24 cellular contexts compared by ENCODE assay signal in the genomic region with DNA sequence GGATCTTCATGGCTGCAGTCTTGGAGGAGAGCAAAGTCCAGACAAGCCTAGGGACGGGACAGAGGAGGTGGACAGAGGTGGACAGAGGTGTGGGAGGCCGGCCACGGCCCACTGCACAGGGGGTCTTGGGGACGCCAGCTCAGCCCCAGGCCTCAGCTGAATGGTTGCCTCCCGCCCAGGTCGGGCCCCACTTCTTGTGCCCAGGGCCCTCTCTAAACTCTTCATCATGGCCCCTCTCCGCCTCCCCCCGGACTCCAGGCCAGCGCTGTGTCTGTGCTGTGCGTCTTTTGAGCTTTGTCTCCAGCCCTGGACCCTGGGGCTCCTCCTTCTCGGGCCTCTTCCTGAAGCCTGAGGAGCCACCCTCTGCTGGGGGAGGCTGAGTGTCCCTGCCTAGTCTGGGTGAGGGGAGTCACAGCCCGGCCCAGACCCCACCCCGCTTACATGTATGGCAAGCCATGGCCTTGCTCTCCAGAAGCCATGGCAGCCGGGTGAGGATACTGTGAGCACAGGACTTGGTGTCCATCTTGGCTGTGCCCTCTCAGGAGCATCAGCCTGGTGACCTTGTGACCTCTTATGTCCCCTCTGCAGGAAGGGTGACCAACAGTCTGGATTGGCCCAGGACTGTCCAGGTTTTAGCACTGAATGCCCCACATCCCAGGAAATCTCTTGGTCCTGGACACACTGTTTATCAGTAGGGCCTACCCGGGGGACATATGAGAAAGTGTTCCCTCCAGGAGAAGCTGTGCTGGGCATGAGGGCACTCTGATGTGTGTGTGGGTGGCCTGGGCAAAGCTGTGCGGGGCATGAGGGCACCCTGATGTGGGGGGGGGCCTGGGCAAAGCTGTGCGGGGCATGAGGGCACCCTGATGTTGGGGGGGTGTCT. TPM values are rescaled to one million over a fixed set of nuclear protein-coding genes. Genes with fewer than 3 reads are reported as not detected.
DNase-seq lines count a peak whose midpoint lies in the region; ATAC-seq and TF ChIP-seq lines count a peak whose summit lies in the region.
"Had no signal": no experiment of that assay in that cellular context is flagged by ENCODE, and none has a peak within 500 bp of the region (broad histone marks: within the 10 kb centered on the region; RNA-seq: fewer than 3 reads in every experiment).

No MANE protein-coding gene starts in this region.

- intact Hi-C loops in posterior vena cava (cut with DNase I): loop anchor here in 1 of 2 donors (10.0 kb wide), 1 partner anchor 82 kb away; the partner anchor contains the start of gene C20orf204

- TF ChIP-seq CTCF in HEK293 (tag by site-specific recombination; IDR thresholded peaks at IDR 0.05): no peak

- peaks cover 10% of the 10 kb centered on the region for H3K4me1 Mint-ChIP-seq in activated T-cell treated with anti-CD3 and anti-CD28 coated beads, Interleukin-2, amount 50 U/mL, for 4 hours (ENCODE audit: low read depth)

- no peaks in the 10 kb centered on the region for H3K36me3 ChIP-seq in HEK293 (ENCODE audit: control insufficient read depth in 2 of 2, insufficient read depth in 1 of 2, low read length in 2 of 2)
- H3K36me3 ChIP-seq: BLaER1, thoracic aorta had no signal

- H3K36me3 Mint-ChIP-seq in activated T-cell treated with anti-CD3 and anti-CD28 coated beads, Interleukin-2, amount 50 U/mL, for 4 hours (ENCODE audit: insufficient read depth): no peaks in the 10 kb centered on the region
- H3K36me3 Mint-ChIP-seq: activated naive CD8-positive, alpha-beta T cell; brain; IgD-negative memory B cell had no signal

- H3K9me3 ChIP-seq in HEK293 (ENCODE audit: control insufficient read depth, insufficient read depth, low read depth, low read length): no peaks in the 10 kb centered on the region
- H3K9me3 ChIP-seq: BLaER1, thoracic aorta had no signal

- POLR2A ChIA-PET in HEK293 (lab: Yijun Ruan, JAX): interaction anchor here (0.8 kb wide), 1 partner anchor 8 kb away, joined by 3 read pairs; no protein-coding TSS in a partner anchor

- CTCF ChIA-PET in HEK293 (lab: Yijun Ruan, JAX): interaction anchor here (0.6 kb wide), 1 partner anchor 184 kb away, joined by 4 read pairs; no protein-coding TSS in a partner anchor

- H3K4me1 ChIP-seq in HEK293 (ENCODE audit: control insufficient read depth, insufficient read depth, low read length): no peaks in the 10 kb centered on the region

- no peak overlapping the region for H3K4me3 Mint-ChIP-seq in activated T-cell treated with anti-CD3 and anti-CD28 coated beads, Interleukin-2, amount 50 U/mL, for 4 hours
- H3K4me3 Mint-ChIP-seq: activated naive CD8-positive, alpha-beta T cell; brain; effector memory CD8-positive, alpha-beta T cell had no signal

- no peaks in the 10 kb centered on the region for H3K9me3 Mint-ChIP-seq in activated T-cell treated with anti-CD3 and anti-CD28 coated beads, Interleukin-2, amount 50 U/mL, for 4 hours
- H3K9me3 Mint-ChIP-seq: brain; effector memory CD8-positive, alpha-beta T cell; IgD-negative memory B cell had no signal

- H3K27me3 Mint-ChIP-seq in activated T-cell treated with anti-CD3 and anti-CD28 coated beads, Interleukin-2, amount 50 U/mL, for 4 hours (ENCODE audit: low read depth): peaks cover 4% of the 10 kb centered on the region
- H3K27me3 Mint-ChIP-seq: activated naive CD8-positive, alpha-beta T cell; IgD-negative memory B cell had no signal

- no peak for ATAC-seq in activated T-cell treated with anti-CD3 and anti-CD28 coated beads, Interleukin-2, amount 50 U/mL, for 4 hours
- ATAC-seq in HG03520 (IDR thresholded peaks at IDR 0.05; ENCODE audit: unreplicated experiment): no peak
- ATAC-seq: effector memory CD8-positive, alpha-beta T cell; HCT116 had no signal

- no peak overlapping the region for H3K27ac ChIP-seq in HEK293 (ENCODE audit: extremely low read depth, low read depth, low read length)
- H3K27ac ChIP-seq: BLaER1, thoracic aorta had no signal

- DNase-seq in activated T-cell treated with anti-CD3 and anti-CD28 coated beads, Interleukin-2, amount 50 U/mL, for 1 hour: peak; percentile 14
- DNase-seq in activated T-cell treated with anti-CD3 and anti-CD28 coated beads, Interleukin-2, amount 50 U/mL, for 4 hours: no peak
- DNase-seq in iPS-NIHi11 (ENCODE audit: low spot score): peak; percentile 7
- peak; percentile 74 for DNase-seq in posterior vena cava (ENCODE audit: low spot score)
- no peak for DNase-seq in NCI-H524 treated with DMSO at 0.1 percent for 48 hours (lab: John Stamatoyannopoulos, UW)
- DNase-seq in NOMO-1 treated with DMSO at 0.1 percent for 48 hours (lab: John Stamatoyannopoulos, UW; ENCODE audit: unreplicated experiment): no peak
- DNase-seq: activated CD4-positive, alpha-beta T cell treated with anti-CD3 and anti-CD28 coated beads for 48 hours; EL; NCI-H1417 treated with DMSO at 0.1 percent for 48 hours; NCI-H524; RPMI8226; stimulated activated CD4-positive, alpha-beta T cell treated with anti-CD3 and anti-CD28 coated beads, Interleukin-15, amount 100 ng/mL, for 24 hours; SW 1271 had no signal

- no peak overlapping the region for H3K4me3 ChIP-seq in HEK293 (ENCODE audit: low read depth, low read length)
- H3K4me3 ChIP-seq: BLaER1, thoracic aorta had no signal

TF ChIP-seq in HEK293, 187 proteins besides CTCF, POLR2A, EP300 and RAD21:
- TF ChIP-seq ZNF146 (tag by site-specific recombination; IDR thresholded peaks at IDR 0.05) (no peak), BCL11A (tag by site-specific recombination; IDR thresholded peaks at IDR 0.05; ENCODE audit: low read depth) (peak; percentile 60; the same call in 1 of the 2 replicates), KLF17 (tag by site-specific recombination; IDR thresholded peaks at IDR 0.05) (no peak), ZNF513 (tag by site-specific recombination; IDR thresholded peaks at IDR 0.05) (no peak), HIC1 (tag by site-specific recombination; IDR thresholded peaks at IDR 0.05) (0 out of 2 replicates have a peak, but pooled peaks have one; percentile 37)

RNA-seq across cellular contexts. Expression of gene NPBWR2, which starts 9.4 kb away (rescaled TPM):
- not detected for total RNA-seq in activated T-cell treated with anti-CD3 and anti-CD28 coated beads, Interleukin-2, amount 50 U/mL, for 4 hours
- total RNA-seq in posterior vena cava: not detected
- total RNA-seq: MCF 10A, mucosa of gallbladder, thoracic aorta had no signal

RNA-seq across cellular contexts. Expression of gene LKAAEAR1, which starts 32.6 kb away (rescaled TPM):
- total RNA-seq in activated T-cell treated with anti-CD3 and anti-CD28 coated beads, Interleukin-2, amount 50 U/mL, for 4 hours: under 1 TPM; 0.30 to 0.47 (median 0.38) TPM
- not detected for total RNA-seq in posterior vena cava
- total RNA-seq: MCF 10A, mucosa of gallbladder, thoracic aorta had no signal

RNA-seq across cellular contexts. Expression of gene OPRL1, which starts 36.9 kb away (rescaled TPM):
- under 1 TPM in 2 of 3 donors, not detected in 1; 0.05 to 0.11 TPM for total RNA-seq in activated T-cell treated with anti-CD3 and anti-CD28 coated beads, Interleukin-2, amount 50 U/mL, for 4 hours
- total RNA-seq in posterior vena cava: 1 to 10 TPM in 1 of 2 donors, under 1 TPM in 1; 0.76 to 1.4 TPM

RNA-seq across cellular contexts. Expression of gene RGS19, which starts 37.5 kb away (rescaled TPM):
- 10 to 100 TPM; 41.7 to 49.0 (median 47.0) TPM for total RNA-seq in activated T-cell treated with anti-CD3 and anti-CD28 coated beads, Interleukin-2, amount 50 U/mL, for 4 hours
- 10 to 100 TPM; 18.0 to 19.1 TPM for total RNA-seq in posterior vena cava

RNA-seq across cellular contexts. Expression of gene MYT1, which starts 47.5 kb away (rescaled TPM):
- not detected for total RNA-seq in activated T-cell treated with anti-CD3 and anti-CD28 coated beads, Interleukin-2, amount 50 U/mL, for 4 hours
- not detected for total RNA-seq in posterior vena cava
- total RNA-seq: MCF 10A, thoracic aorta had no signal

Comparison
In these comparisons a context has a peak if more than half of its experiments do, and no peak if none do; other contexts are left out.
1. DNase-seq: peak in activated T-cell treated with anti-CD3 and anti-CD28 coated beads, Interleukin-2, amount 50 U/mL, for 1 hour (single experiment), iPS-NIHi11 (single experiment) and posterior vena cava (single experiment); none in activated T-cell treated with anti-CD3 and anti-CD28 coated beads, Interleukin-2, amount 50 U/mL, for 4 hours (single experiment), NCI-H524 treated with DMSO at 0.1 percent for 48 hours (single experiment) and NOMO-1 treated with DMSO at 0.1 percent for 48 hours (single experiment).